Comparison of ENCODE assay signal across 1 cellular context in the genomic region with DNA sequence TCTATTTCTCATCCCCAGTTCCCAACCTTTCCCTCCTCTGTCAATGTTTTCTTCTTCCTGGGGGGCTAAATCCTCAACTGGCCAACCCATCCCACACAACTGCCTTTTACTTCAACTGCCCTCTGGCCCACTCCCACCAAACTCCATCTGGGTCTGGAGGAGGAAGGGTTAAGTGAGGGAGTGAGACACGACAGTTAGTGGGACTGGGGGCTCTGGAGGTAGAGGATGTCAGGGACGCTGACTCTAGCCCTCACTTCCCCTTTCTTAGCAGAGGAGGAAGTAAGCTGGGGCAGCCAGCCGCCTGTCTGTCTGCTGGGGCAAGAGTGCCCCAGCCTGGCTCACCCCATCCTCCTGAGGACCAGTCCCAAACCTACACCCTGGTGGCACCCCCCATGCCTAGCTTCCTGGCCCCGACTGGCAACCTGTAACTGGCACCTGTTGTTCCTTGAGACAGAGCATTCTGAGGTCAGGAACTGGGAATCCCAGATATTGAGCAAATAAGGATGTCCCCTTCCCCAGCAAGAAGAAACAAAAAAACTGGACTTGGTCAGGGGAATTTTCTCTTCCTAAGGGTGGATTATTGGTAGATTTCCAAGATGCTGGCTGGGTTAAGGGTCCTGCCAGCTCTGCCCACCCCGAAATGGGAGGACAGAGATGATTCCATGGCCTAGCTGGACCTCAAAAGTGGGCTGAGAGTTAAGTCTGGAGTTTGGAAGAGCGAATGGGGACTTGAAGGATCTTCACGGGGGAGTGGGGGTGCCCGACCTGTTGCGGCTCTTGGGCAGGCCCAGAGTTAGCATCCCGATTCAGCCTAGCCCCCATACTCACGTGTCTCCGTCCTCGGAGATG.
TF ChIP-seq lines count a peak whose summit lies in the region.

No MANE protein-coding gene starts in this region.

TF ChIP-seq in H1, 55 proteins besides CTCF, POLR2A, EP300 and RAD21:
- TF ChIP-seq SP2 (IDR thresholded peaks at IDR 0.05; ENCODE audit: low read length) (no peak), NANOG (IDR thresholded peaks at IDR 0.05; ENCODE audit: insufficient read depth, low read depth, low read length, poor library complexity, severe bottlenecking) (no peak), MAFK (IDR thresholded peaks at IDR 0.05; ENCODE audit: low read depth, low read length) (no peak), RXRA (IDR thresholded peaks at IDR 0.05; ENCODE audit: insufficient read depth, low read depth, low read length) (no peak)
- TF ChIP-seq, protein P1, sequence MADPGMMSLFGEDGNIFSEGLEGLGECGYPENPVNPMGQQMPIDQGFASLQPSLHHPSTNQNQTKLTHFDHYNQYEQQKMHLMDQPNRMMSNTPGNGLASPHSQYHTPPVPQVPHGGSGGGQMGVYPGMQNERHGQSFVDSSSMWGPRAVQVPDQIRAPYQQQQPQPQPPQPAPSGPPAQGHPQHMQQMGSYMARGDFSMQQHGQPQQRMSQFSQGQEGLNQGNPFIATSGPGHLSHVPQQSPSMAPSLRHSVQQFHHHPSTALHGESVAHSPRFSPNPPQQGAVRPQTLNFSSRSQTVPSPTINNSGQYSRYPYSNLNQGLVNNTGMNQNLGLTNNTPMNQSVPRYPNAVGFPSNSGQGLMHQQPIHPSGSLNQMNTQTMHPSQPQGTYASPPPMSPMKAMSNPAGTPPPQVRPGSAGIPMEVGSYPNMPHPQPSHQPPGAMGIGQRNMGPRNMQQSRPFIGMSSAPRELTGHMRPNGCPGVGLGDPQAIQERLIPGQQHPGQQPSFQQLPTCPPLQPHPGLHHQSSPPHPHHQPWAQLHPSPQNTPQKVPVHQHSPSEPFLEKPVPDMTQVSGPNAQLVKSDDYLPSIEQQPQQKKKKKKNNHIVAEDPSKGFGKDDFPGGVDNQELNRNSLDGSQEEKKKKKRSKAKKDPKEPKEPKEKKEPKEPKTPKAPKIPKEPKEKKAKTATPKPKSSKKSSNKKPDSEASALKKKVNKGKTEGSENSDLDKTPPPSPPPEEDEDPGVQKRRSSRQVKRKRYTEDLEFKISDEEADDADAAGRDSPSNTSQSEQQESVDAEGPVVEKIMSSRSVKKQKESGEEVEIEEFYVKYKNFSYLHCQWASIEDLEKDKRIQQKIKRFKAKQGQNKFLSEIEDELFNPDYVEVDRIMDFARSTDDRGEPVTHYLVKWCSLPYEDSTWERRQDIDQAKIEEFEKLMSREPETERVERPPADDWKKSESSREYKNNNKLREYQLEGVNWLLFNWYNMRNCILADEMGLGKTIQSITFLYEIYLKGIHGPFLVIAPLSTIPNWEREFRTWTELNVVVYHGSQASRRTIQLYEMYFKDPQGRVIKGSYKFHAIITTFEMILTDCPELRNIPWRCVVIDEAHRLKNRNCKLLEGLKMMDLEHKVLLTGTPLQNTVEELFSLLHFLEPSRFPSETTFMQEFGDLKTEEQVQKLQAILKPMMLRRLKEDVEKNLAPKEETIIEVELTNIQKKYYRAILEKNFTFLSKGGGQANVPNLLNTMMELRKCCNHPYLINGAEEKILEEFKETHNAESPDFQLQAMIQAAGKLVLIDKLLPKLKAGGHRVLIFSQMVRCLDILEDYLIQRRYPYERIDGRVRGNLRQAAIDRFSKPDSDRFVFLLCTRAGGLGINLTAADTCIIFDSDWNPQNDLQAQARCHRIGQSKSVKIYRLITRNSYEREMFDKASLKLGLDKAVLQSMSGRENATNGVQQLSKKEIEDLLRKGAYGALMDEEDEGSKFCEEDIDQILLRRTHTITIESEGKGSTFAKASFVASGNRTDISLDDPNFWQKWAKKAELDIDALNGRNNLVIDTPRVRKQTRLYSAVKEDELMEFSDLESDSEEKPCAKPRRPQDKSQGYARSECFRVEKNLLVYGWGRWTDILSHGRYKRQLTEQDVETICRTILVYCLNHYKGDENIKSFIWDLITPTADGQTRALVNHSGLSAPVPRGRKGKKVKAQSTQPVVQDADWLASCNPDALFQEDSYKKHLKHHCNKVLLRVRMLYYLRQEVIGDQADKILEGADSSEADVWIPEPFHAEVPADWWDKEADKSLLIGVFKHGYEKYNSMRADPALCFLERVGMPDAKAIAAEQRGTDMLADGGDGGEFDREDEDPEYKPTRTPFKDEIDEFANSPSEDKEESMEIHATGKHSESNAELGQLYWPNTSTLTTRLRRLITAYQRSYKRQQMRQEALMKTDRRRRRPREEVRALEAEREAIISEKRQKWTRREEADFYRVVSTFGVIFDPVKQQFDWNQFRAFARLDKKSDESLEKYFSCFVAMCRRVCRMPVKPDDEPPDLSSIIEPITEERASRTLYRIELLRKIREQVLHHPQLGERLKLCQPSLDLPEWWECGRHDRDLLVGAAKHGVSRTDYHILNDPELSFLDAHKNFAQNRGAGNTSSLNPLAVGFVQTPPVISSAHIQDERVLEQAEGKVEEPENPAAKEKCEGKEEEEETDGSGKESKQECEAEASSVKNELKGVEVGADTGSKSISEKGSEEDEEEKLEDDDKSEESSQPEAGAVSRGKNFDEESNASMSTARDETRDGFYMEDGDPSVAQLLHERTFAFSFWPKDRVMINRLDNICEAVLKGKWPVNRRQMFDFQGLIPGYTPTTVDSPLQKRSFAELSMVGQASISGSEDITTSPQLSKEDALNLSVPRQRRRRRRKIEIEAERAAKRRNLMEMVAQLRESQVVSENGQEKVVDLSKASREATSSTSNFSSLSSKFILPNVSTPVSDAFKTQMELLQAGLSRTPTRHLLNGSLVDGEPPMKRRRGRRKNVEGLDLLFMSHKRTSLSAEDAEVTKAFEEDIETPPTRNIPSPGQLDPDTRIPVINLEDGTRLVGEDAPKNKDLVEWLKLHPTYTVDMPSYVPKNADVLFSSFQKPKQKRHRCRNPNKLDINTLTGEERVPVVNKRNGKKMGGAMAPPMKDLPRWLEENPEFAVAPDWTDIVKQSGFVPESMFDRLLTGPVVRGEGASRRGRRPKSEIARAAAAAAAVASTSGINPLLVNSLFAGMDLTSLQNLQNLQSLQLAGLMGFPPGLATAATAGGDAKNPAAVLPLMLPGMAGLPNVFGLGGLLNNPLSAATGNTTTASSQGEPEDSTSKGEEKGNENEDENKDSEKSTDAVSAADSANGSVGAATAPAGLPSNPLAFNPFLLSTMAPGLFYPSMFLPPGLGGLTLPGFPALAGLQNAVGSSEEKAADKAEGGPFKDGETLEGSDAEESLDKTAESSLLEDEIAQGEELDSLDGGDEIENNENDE (IDR thresholded peaks at IDR 0.05; ENCODE audit: insufficient replicate concordance, low read length), result no peak
- TF ChIP-seq, protein P2, sequence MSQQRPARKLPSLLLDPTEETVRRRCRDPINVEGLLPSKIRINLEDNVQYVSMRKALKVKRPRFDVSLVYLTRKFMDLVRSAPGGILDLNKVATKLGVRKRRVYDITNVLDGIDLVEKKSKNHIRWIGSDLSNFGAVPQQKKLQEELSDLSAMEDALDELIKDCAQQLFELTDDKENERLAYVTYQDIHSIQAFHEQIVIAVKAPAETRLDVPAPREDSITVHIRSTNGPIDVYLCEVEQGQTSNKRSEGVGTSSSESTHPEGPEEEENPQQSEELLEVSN (IDR thresholded peaks at IDR 0.05), result no peak
- TF ChIP-seq, protein P3, sequence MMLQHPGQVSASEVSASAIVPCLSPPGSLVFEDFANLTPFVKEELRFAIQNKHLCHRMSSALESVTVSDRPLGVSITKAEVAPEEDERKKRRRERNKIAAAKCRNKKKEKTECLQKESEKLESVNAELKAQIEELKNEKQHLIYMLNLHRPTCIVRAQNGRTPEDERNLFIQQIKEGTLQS (IDR thresholded peaks at IDR 0.05; ENCODE audit: insufficient read depth, low read depth, low read length), result no peak
- TF ChIP-seq, protein P4, sequence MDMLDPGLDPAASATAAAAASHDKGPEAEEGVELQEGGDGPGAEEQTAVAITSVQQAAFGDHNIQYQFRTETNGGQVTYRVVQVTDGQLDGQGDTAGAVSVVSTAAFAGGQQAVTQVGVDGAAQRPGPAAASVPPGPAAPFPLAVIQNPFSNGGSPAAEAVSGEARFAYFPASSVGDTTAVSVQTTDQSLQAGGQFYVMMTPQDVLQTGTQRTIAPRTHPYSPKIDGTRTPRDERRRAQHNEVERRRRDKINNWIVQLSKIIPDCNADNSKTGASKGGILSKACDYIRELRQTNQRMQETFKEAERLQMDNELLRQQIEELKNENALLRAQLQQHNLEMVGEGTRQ (IDR thresholded peaks at IDR 0.05; ENCODE audit: low read length), result no peak
TF ChIP-seq in H1: peak in this region for 0.
